In genomic region chr19:35232912-35233311, GRCh38 we compare ENCODE assay signal across 22 cellular contexts. TPM values are rescaled to one million over a fixed set of nuclear protein-coding genes. Genes with fewer than 3 reads are reported as not detected.
"Had no signal": no experiment of that assay in that cellular context is flagged by ENCODE, and none has a peak within 500 bp of the region (broad histone marks: within the 10 kb centered on the region; RNA-seq: fewer than 3 reads in every experiment).

No MANE protein-coding gene starts in this region.

- FAIRE-seq: astrocyte, colon, pancreas had no signal

- H3K4me2 ChIP-seq: neural progenitor cell had no signal

- DNase-seq: activated CD4-positive, alpha-beta T cell treated with anti-CD3 and anti-CD28 coated beads, Interleukin-2, amount 10 ng/mL, durations not matched to agents 24 days and 14 days; activated CD4-positive, CD25-positive, alpha-beta regulatory T cell; activated CD8-positive, alpha-beta T cell treated with anti-CD3 and anti-CD28 coated beads, Interleukin-2, amount 10 ng/mL, durations not matched to agents 7 days and 5 days; activated naive CD4-positive, alpha-beta T cell treated with anti-CD3 and anti-CD28 coated beads, Interleukin-2, amount 50 U/mL, for 16 hours; activated T-cell treated with anti-CD3 and anti-CD28 coated beads for 4 hours; erythroblast; heart right ventricle; left cardiac atrium; lower lobe of right lung; pancreas; stimulated activated CD4-positive, alpha-beta T cell treated with anti-CD3 and anti-CD28 coated beads, Interleukin-12 subunit alpha, Interleukin-12 subunit beta, amount 100 ng/mL, for 4 hours; stimulated activated CD4-positive, alpha-beta T cell treated with anti-CD3 and anti-CD28 coated beads, Interleukin-2, amount 100 ng/mL, for 24 hours; thyroid gland; uterus had no signal

- H2AFZ ChIP-seq: neural progenitor cell had no signal

- H3K4me3 ChIP-seq: gastroesophageal sphincter, heart right ventricle, lower lobe of right lung, neural progenitor cell, pancreas, thyroid gland, uterus had no signal

- H3K4me1 ChIP-seq: gastroesophageal sphincter, heart right ventricle, lower lobe of right lung, neural progenitor cell, pancreas, thyroid gland, uterus had no signal

- H3K9ac ChIP-seq: neural progenitor cell had no signal

- H3K27me3 ChIP-seq: heart right ventricle, neural progenitor cell, pancreas, thyroid gland, uterus had no signal

- H3K27ac ChIP-seq: gastroesophageal sphincter, heart right ventricle, lower lobe of right lung, neural progenitor cell, pancreas, thyroid gland, uterus had no signal

- ATAC-seq: activated CD8-positive, alpha-beta T cell treated with anti-CD3 and anti-CD28 coated beads, Interleukin-2, amount 10 ng/mL, durations not matched to agents 7 days and 5 days; gastroesophageal sphincter; heart right ventricle; left cardiac atrium; lower lobe of right lung; pancreas; stimulated activated memory B cell treated with anti-CD40 and anti-IgM and Interleukin-4, amounts not matched to agents 10 μg/mL and 1 μg/mL and 100 μg/mL, for 72 hours had no signal

- H3K9me3 ChIP-seq: heart right ventricle, lower lobe of right lung, pancreas, thyroid gland, uterus had no signal

- H3K36me3 ChIP-seq: gastroesophageal sphincter, heart right ventricle, lower lobe of right lung, neural progenitor cell, pancreas, thyroid gland, uterus had no signal

RNA-seq across cellular contexts. Expression of gene FAM187B, which starts 4.4 kb away (rescaled TPM):
- total RNA-seq: activated CD4-positive, alpha-beta T cell treated with anti-CD3 and anti-CD28 coated beads, Interleukin-2, amount 10 ng/mL, durations not matched to agents 24 days and 14 days; activated CD8-positive, alpha-beta T cell treated with anti-CD3 and anti-CD28 coated beads, Interleukin-2, amount 10 ng/mL, durations not matched to agents 7 days and 5 days; activated T-helper 2 cell treated with anti-CD3 and anti-CD28 coated beads, Interferon-gamma antibody, Interleukin-2, Interleukin-4, amounts not matched to agents 10 μg/mL and 5 μg/mL and 100 μg/mL, durations not matched to agents 14 hours and 24 hours and 36 hours; astrocyte; gastroesophageal sphincter; left cardiac atrium; myocyte; pancreas had no signal
- polyA plus RNA-seq: adipose tissue, heart right ventricle, pancreas had no signal

RNA-seq across cellular contexts. Expression of gene HAMP, which starts 49.4 kb away (rescaled TPM):
- total RNA-seq: gastroesophageal sphincter, lower lobe of right lung, myocyte, thyroid gland had no signal

RNA-seq across cellular contexts. Expression of gene MAG, which starts 59.0 kb away (rescaled TPM):
- total RNA-seq: activated CD4-positive, alpha-beta T cell treated with anti-CD3 and anti-CD28 coated beads, Interleukin-2, amount 10 ng/mL, durations not matched to agents 24 days and 14 days; astrocyte; left cardiac atrium; lower lobe of right lung; myocyte had no signal
